Comparison of ENCODE assay signal across 23 cellular contexts in the genomic region with DNA sequence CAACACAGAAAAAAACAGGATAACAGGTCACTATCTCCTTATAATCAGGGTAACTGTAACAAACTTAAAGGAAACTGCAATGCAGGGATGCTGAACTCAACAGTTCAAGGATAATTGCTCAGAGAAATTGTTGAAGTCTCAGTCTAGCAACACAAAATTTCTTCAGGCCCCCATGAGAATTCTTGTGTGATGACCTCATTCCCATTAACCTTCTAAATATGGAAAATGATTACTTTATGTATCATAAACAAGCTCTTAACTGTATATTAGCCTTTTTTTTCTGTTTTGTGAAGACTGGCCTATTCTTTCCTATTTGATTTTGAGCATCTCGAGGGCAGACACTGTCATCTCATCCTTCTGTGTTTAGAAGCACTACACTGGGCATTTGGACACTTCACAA. TPM values are rescaled to one million over a fixed set of nuclear protein-coding genes. Genes with fewer than 3 reads are reported as not detected.
"Had no signal": no experiment of that assay in that cellular context is flagged by ENCODE, and none has a peak within 500 bp of the region (broad histone marks: within the 10 kb centered on the region; RNA-seq: fewer than 3 reads in every experiment).

No MANE protein-coding gene starts in this region.

- H3K9me3 Mint-ChIP-seq: activated CD4-positive, alpha-beta memory T cell treated with anti-CD3 and anti-CD28 coated beads for 36 hours; activated naive CD8-positive, alpha-beta T cell treated with anti-CD3 and anti-CD28 coated beads, Interleukin-2, amount 50 U/mL, for 24 hours; activated T-cell treated with anti-CD3 and anti-CD28 coated beads, Interleukin-2, amount 50 U/mL, for 72 hours; dendritic cell treated with granulocyte-macrophage colony-stimulating factor and Interleukin-4, amounts not matched to agents 40 ng/mL and 50 ng/mL, for 4 days; natural killer cell had no signal

- H3K36me3 ChIP-seq: gastroesophageal sphincter, left ventricle myocardium inferior, sigmoid colon, tibial artery had no signal

- H3K27me3 ChIP-seq: gastroesophageal sphincter, sigmoid colon, tibial artery had no signal

- H3K27ac Mint-ChIP-seq: activated CD4-positive, alpha-beta memory T cell treated with anti-CD3 and anti-CD28 coated beads for 36 hours; activated naive CD8-positive, alpha-beta T cell treated with anti-CD3 and anti-CD28 coated beads, Interleukin-2, amount 50 U/mL, for 24 hours; activated T-cell treated with anti-CD3 and anti-CD28 coated beads, Interleukin-2, amount 50 U/mL, for 72 hours; brain; dendritic cell treated with granulocyte-macrophage colony-stimulating factor and Interleukin-4, amounts not matched to agents 40 ng/mL and 50 ng/mL, for 4 days; natural killer cell; T-helper 17 cell had no signal

- H3K9me3 ChIP-seq: gastroesophageal sphincter, left ventricle myocardium inferior, sigmoid colon, tibial artery had no signal

- H3K4me3 ChIP-seq: gastroesophageal sphincter, left ventricle myocardium inferior, sigmoid colon, tibial artery had no signal

- H3K27me3 Mint-ChIP-seq: brain had no signal

- ATAC-seq: activated naive CD8-positive, alpha-beta T cell treated with anti-CD3 and anti-CD28 coated beads, Interleukin-2, amount 50 U/mL, for 24 hours; activated T-cell treated with anti-CD3 and anti-CD28 coated beads, Interleukin-2, amount 50 U/mL, for 72 hours; gastroesophageal sphincter; natural killer cell; T-helper 17 cell had no signal

- H3K4me1 Mint-ChIP-seq: activated naive CD8-positive, alpha-beta T cell treated with anti-CD3 and anti-CD28 coated beads, Interleukin-2, amount 50 U/mL, for 24 hours; brain; natural killer cell had no signal

- H3K4me3 Mint-ChIP-seq: activated CD4-positive, alpha-beta memory T cell treated with anti-CD3 and anti-CD28 coated beads for 36 hours; activated naive CD8-positive, alpha-beta T cell treated with anti-CD3 and anti-CD28 coated beads, Interleukin-2, amount 50 U/mL, for 24 hours; activated T-cell treated with anti-CD3 and anti-CD28 coated beads, Interleukin-2, amount 50 U/mL, for 72 hours; brain; dendritic cell treated with granulocyte-macrophage colony-stimulating factor and Interleukin-4, amounts not matched to agents 40 ng/mL and 50 ng/mL, for 4 days; natural killer cell; T-helper 17 cell had no signal

- H3K36me3 Mint-ChIP-seq: activated CD4-positive, alpha-beta memory T cell treated with anti-CD3 and anti-CD28 coated beads for 36 hours; brain; natural killer cell had no signal

- DNase-seq: activated CD4-positive, alpha-beta memory T cell treated with anti-CD3 and anti-CD28 coated beads for 36 hours; activated CD4-positive, alpha-beta T cell treated with anti-CD3 and anti-CD28 coated beads for 48 hours; activated CD4-positive, CD25-positive, alpha-beta regulatory T cell; activated effector memory CD4-positive, alpha-beta T cell treated with anti-CD3 and anti-CD28 coated beads, Interleukin-2, amount 50 U/mL, for 16 hours; activated naive CD4-positive, alpha-beta T cell treated with anti-CD3 and anti-CD28 coated beads, Interleukin-2, amount 50 U/mL, for 16 hours; activated naive CD8-positive, alpha-beta T cell treated with anti-CD3 and anti-CD28 coated beads, Interleukin-2, amount 50 U/mL, for 24 hours; activated T-cell treated with anti-CD3 and anti-CD28 coated beads, Interleukin-2, amount 50 U/mL, for 72 hours; aorta; caudate nucleus; effector CD8-positive, alpha-beta T cell; head of caudate nucleus; hypothalamus; left ventricle myocardium inferior; natural killer cell; sigmoid colon; stimulated activated CD4-positive, alpha-beta T cell treated with anti-CD3 and anti-CD28 coated beads, Interleukin-4, amount 100 ng/mL, for 1 hour; stimulated activated naive CD4-positive, alpha-beta T cell treated with Interleukin-2 at 50 U/mL for 16 hours; substantia nigra; T-helper 17 cell; tibial artery had no signal

- H3K27ac ChIP-seq: left ventricle myocardium inferior, tibial artery had no signal

RNA-seq across cellular contexts. Expression of a gene that starts 47.1 kb away (rescaled TPM):
- total RNA-seq: activated CD4-positive, alpha-beta memory T cell treated with anti-CD3 and anti-CD28 coated beads for 36 hours; T-helper 17 cell had no signal
